Comparison of ENCODE assay signal across 9 cellular contexts in genomic region chr4:185028625-185029024, GRCh38. TPM values are rescaled to one million over a fixed set of nuclear protein-coding genes. Genes with fewer than 3 reads are reported as not detected.
"Had no signal": no experiment of that assay in that cellular context is flagged by ENCODE, and none has a peak within 500 bp of the region (broad histone marks: within the 10 kb centered on the region; RNA-seq: fewer than 3 reads in every experiment).

No MANE protein-coding gene starts in this region.

- H3K27ac Mint-ChIP-seq: GM23338, H9, HFFc6 had no signal

- H3K9me3 Mint-ChIP-seq: GM23338, H9, HFFc6 had no signal

- DNase-seq: GM23248, GOT3, H7, H9, HCEC 1CT, HFFc6 had no signal

- H3K4me3 ChIP-seq: GM23248, GM23338, HAP-1 had no signal

- H3K4me3 Mint-ChIP-seq: GM23338, H9, HFFc6 had no signal

- H3K36me3 ChIP-seq: HAP-1 had no signal

- H3K4me1 ChIP-seq: HAP-1 had no signal

- H3K27ac ChIP-seq: GM23248 had no signal

- H3K9me3 ChIP-seq: HAP-1 had no signal

- H3K4me1 Mint-ChIP-seq: GM23338 had no signal

RNA-seq across cellular contexts. Expression of gene HELT, which starts 10.3 kb away (rescaled TPM):
- total RNA-seq: GM23248, GM23338, H4, H7, H9, HFFc6 had no signal
